9 cellular contexts compared by ENCODE assay signal in genomic region chr16:280552-280951, GRCh38. TPM values are rescaled to one million over a fixed set of nuclear protein-coding genes. Genes with fewer than 3 reads are reported as not detected.
A peak's percentile ranks its signal among the peaks of the same experiment; 100 is the strongest.
DNase-seq lines count a peak whose midpoint lies in the region; ATAC-seq and TF ChIP-seq lines count a peak whose summit lies in the region.
"Had no signal": no experiment of that assay in that cellular context is flagged by ENCODE, and none has a peak within 500 bp of the region (broad histone marks: within the 10 kb centered on the region; RNA-seq: fewer than 3 reads in every experiment).

TSS of gene ARHGDIG (plus strand) at chr16:280591. CDS start at chr16:280681, 90 bp downstream.

- POLR2A ChIA-PET in AG04450 (lab: Yijun Ruan, JAX) = no interaction called here

- no peak for TF ChIP-seq EP300 in tibial nerve (IDR thresholded peaks at IDR 0.05)

- H3K36me3 ChIP-seq in HUES48 (ENCODE audit: control insufficient read depth, insufficient read depth, low read length) = no peaks in the 10 kb centered on the region
- H3K36me3 ChIP-seq in effector memory CD4-positive, alpha-beta T cell (ENCODE audit: control insufficient read depth, insufficient read depth, low read length) = no peaks in the 10 kb centered on the region
- peaks cover 0 to 14% (median 0%) of the 10 kb centered on the region in 3 donors for H3K36me3 ChIP-seq in tibial nerve

- TF ChIP-seq CTCF in AG04450 (IDR thresholded peaks at IDR 0.05; ENCODE audit: low read depth, low read length) (no peak), nephron progenitor cell (IDR thresholded peaks at IDR 0.05) (no peak), tibial nerve (IDR thresholded peaks at IDR 0.05) (no peak)

- H3K4me1 ChIP-seq in HUES48 (ENCODE audit: control insufficient read depth, insufficient read depth, low read length) = no peaks in the 10 kb centered on the region
- peaks cover 24% of the 10 kb centered on the region for H3K4me1 ChIP-seq in effector memory CD4-positive, alpha-beta T cell (ENCODE audit: control insufficient read depth, insufficient read depth, low read length, poor library complexity, severe bottlenecking)
- H3K4me1 ChIP-seq in tibial nerve = peaks cover 0 to 25% (median 7%) of the 10 kb centered on the region in 4 donors

- CTCF ChIA-PET in AG04450 (lab: Charles Lee) = no interaction called here

- H3K4me3 ChIP-seq in AG04450 (ENCODE audit: low read depth, low read length) = peak within 1 kb of the TSS; percentile 31; the same call in 1 of the 2 replicates
- H3K4me3 ChIP-seq in HUES48 (ENCODE audit: low read depth, low read length) = peak within 1 kb of the TSS; percentile 63
- H3K4me3 ChIP-seq in effector memory CD4-positive, alpha-beta T cell (ENCODE audit: insufficient read depth, low read depth, low read length, poor library complexity, severe bottlenecking) = peak within 1 kb of the TSS; percentile 25
- peak within 1 kb of the TSS in 2 of 4 donors; percentile 23 to 51 for H3K4me3 ChIP-seq in tibial nerve

- H3K27me3 Mint-ChIP-seq in nephron progenitor cell (ENCODE audit: low read depth, poor library complexity) = peaks cover 60% of the 10 kb centered on the region

- peak within 1 kb of the TSS; percentile 54 for H3K4me3 Mint-ChIP-seq in nephron progenitor cell
- H3K4me3 Mint-ChIP-seq: activated B cell treated with CpG ODN at 0.5 μM for 24 hours had no signal

- H3K4me1 Mint-ChIP-seq in nephron progenitor cell = no peaks in the 10 kb centered on the region

- TF ChIP-seq POLR2A in tibial nerve (IDR thresholded peaks at IDR 0.05) = no peak

- H3K27ac Mint-ChIP-seq in nephron progenitor cell = no peak within 1 kb of the TSS
- H3K27ac Mint-ChIP-seq: activated B cell treated with CpG ODN at 0.5 μM for 24 hours had no signal

- 0% methylated on average over 3 to 5 of the region's 54 CpGs for WGBS in tibial nerve, 2 donors

- no peak for DNase-seq in AG04450 (ENCODE audit: low read depth, low spot score)
- DNase-seq in effector memory CD4-positive, alpha-beta T cell = no peak
- peak; percentile 50 for DNase-seq in nephron progenitor cell
- no peak for DNase-seq in tibial nerve (ENCODE audit: low spot score in 2 of 2)
- DNase-seq in NCI-H1105 (lab: John Stamatoyannopoulos, UW) = no peak
- DNase-seq: activated B cell treated with CpG ODN at 0.5 μM for 24 hours had no signal

- peaks cover 3% of the 10 kb centered on the region for H3K36me3 Mint-ChIP-seq in nephron progenitor cell (ENCODE audit: low read depth)

- H3K27me3 ChIP-seq in AG04450 (ENCODE audit: control insufficient read depth, insufficient read depth, low read length) (peaks cover 31% of the 10 kb centered on the region), HUES48 (ENCODE audit: control insufficient read depth, insufficient read depth, low read length) (peaks cover 35% of the 10 kb centered on the region), tibial nerve (peaks cover 0 to 35% of the 10 kb centered on the region in 2 donors)
- peaks cover 16% of the 10 kb centered on the region for H3K27me3 ChIP-seq in effector memory CD4-positive, alpha-beta T cell (replicated peaks; ENCODE audit: control insufficient read depth, insufficient read depth, low read length, poor library complexity, severe bottlenecking)

- H3K27ac ChIP-seq in AG04450 (ENCODE audit: low read depth, low read length) (no peak within 1 kb of the TSS), HUES48 (ENCODE audit: low read depth, low read length) (no peak within 1 kb of the TSS), tibial nerve (peak within 1 kb of the TSS in 1 of 4 donors; percentile 22)
- no peak within 1 kb of the TSS for H3K27ac ChIP-seq in effector memory CD4-positive, alpha-beta T cell (ENCODE audit: insufficient read depth, low read length, poor library complexity, severe bottlenecking)

- H3K9me3 Mint-ChIP-seq in nephron progenitor cell = peaks cover 3% of the 10 kb centered on the region
- H3K9me3 Mint-ChIP-seq: activated B cell treated with CpG ODN at 0.5 μM for 24 hours had no signal

- no peak within 1 kb of the TSS for H3K9ac ChIP-seq in HUES48 (ENCODE audit: low read depth, low read length)

- ATAC-seq in HG02623 (IDR thresholded peaks at IDR 0.05; ENCODE audit: unreplicated experiment) = no peak
- no peak for ATAC-seq in GM18517 (IDR thresholded peaks at IDR 0.05; ENCODE audit: unreplicated experiment)

- H3K9me3 ChIP-seq in AG04450 (ENCODE audit: control insufficient read depth, insufficient read depth, low read length) (peaks cover 22% of the 10 kb centered on the region), HUES48 (ENCODE audit: control insufficient read depth, insufficient read depth, low read length) (no peaks in the 10 kb centered on the region), tibial nerve (no peaks in the 10 kb centered on the region)
- H3K9me3 ChIP-seq in effector memory CD4-positive, alpha-beta T cell (ENCODE audit: control insufficient read depth, low read length) = no peaks in the 10 kb centered on the region

RNA-seq across cellular contexts. Expression of gene ARHGDIG, which starts in this region (rescaled TPM):
- not detected in 2 replicates for polyA plus RNA-seq in AG04450 (2011; rRNA removed)
- not detected in 2 replicates for polyA minus RNA-seq in AG04450 (2011; rRNA and poly(A)+ RNA removed)
- total RNA-seq in tibial nerve = not detected
- total RNA-seq: activated B cell treated with CpG ODN at 0.5 μM for 24 hours had no signal
